In the genomic region with DNA sequence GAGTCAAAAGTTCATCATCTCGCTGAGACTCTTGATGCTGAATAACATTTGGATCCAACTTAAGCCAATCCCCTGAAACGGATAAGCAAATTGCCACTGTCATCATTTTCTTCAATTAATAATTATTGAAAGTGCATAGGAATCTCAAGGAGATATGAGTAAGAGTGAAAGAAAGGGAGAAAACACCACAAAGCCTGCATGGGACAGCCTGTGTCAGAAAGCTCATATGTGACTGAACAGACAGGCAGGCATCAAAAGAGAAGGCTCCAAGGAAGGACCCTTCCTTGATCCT, we compare ENCODE assay signal across 15 cellular contexts. TPM values are rescaled to one million over a fixed set of nuclear protein-coding genes. Genes with fewer than 3 reads are reported as not detected.
DNase-seq lines count a peak whose midpoint lies in the region; ATAC-seq and TF ChIP-seq lines count a peak whose summit lies in the region.
"Had no signal": no experiment of that assay in that cellular context is flagged by ENCODE, and none has a peak within 500 bp of the region (broad histone marks: within the 10 kb centered on the region; RNA-seq: fewer than 3 reads in every experiment).

No MANE protein-coding gene starts in this region.

- H3K27ac Mint-ChIP-seq in osteocyte (ENCODE audit: unreplicated experiment) (peak overlapping the region; percentile 79), type B pancreatic cell (peak overlapping the region; percentile 70)
- H3K27ac Mint-ChIP-seq: activated naive CD4-positive, alpha-beta T cell treated with anti-CD3 and anti-CD28 coated beads, Interleukin-2, amount 10 ng/mL, durations not matched to agents 7 days and 5 days had no signal

- H3K4me3 Mint-ChIP-seq in osteocyte (ENCODE audit: unreplicated experiment), result no peak overlapping the region
- H3K4me3 Mint-ChIP-seq in type B pancreatic cell, result peak overlapping the region; percentile 48
- H3K4me3 Mint-ChIP-seq: activated naive CD4-positive, alpha-beta T cell treated with anti-CD3 and anti-CD28 coated beads, Interleukin-2, amount 10 ng/mL, durations not matched to agents 7 days and 5 days had no signal

- TF ChIP-seq CTCF in SK-N-SH (IDR thresholded peaks at IDR 0.05), result no peak
- TF ChIP-seq CTCF in osteocyte (IDR thresholded peaks at IDR 0.05), result no peak
- TF ChIP-seq CTCF in type B pancreatic cell (conservative IDR thresholded peaks at IDR 0.05), result no peak
- TF ChIP-seq CTCF in foreskin keratinocyte (conservative IDR thresholded peaks at IDR 0.05), result no peak

- H3K27me3 Mint-ChIP-seq in osteocyte (ENCODE audit: unreplicated experiment) (no peaks in the 10 kb centered on the region), type B pancreatic cell (no peaks in the 10 kb centered on the region)
- H3K27me3 Mint-ChIP-seq: activated naive CD4-positive, alpha-beta T cell treated with anti-CD3 and anti-CD28 coated beads, Interleukin-2, amount 10 ng/mL, durations not matched to agents 7 days and 5 days had no signal

- H3K9me3 Mint-ChIP-seq in osteocyte (ENCODE audit: unreplicated experiment) (no peaks in the 10 kb centered on the region), type B pancreatic cell (peaks cover 5% of the 10 kb centered on the region)
- H3K9me3 Mint-ChIP-seq: activated naive CD4-positive, alpha-beta T cell treated with anti-CD3 and anti-CD28 coated beads, Interleukin-2, amount 10 ng/mL, durations not matched to agents 7 days and 5 days had no signal

- peaks cover 12% of the 10 kb centered on the region for H3F3A ChIP-seq in SK-N-SH (replicated peaks; ENCODE audit: insufficient read depth)

- peaks cover 63% of the 10 kb centered on the region for H3K4me1 Mint-ChIP-seq in osteocyte (ENCODE audit: unreplicated experiment)
- peaks cover 55% of the 10 kb centered on the region for H3K4me1 Mint-ChIP-seq in type B pancreatic cell (ENCODE audit: unreplicated experiment)

- peak overlapping the region; percentile 12; the same call in 1 of the 2 replicates for H3K9ac ChIP-seq in SK-N-SH

- H3K9me3 ChIP-seq in SK-N-SH, result no peaks in the 10 kb centered on the region

- ATAC-seq in SK-N-SH treated with all-trans-retinoic acid at 6 μM for 48 hours (no peak), foreskin keratinocyte (no peak), HG03097 (IDR thresholded peaks at IDR 0.05; ENCODE audit: low FRiP score, unreplicated experiment) (no peak)

- H3K27ac ChIP-seq in SK-N-SH (ENCODE audit: low read depth in 2 of 2, low read length in 1 of 2) (peak overlapping the region in 1 of 2 experiments; percentile 70; a peak in 2 of 4 replicates), epithelial cell of prostate (peak overlapping the region; percentile 61), foreskin keratinocyte (no peak overlapping the region)
- H3K27ac ChIP-seq: 22Rv1 had no signal

- H3K4me2 ChIP-seq in SK-N-SH, result peak overlapping the region; percentile 35

- H3K9me2 ChIP-seq in SK-N-SH, result no peaks in the 10 kb centered on the region

- H3K4me3 ChIP-seq in SK-N-SH (ENCODE audit: low read depth in 2 of 2, low read length in 1 of 2), result no peak overlapping the region

- 74% methylated on average over 2 of the region's 2 CpGs for WGBS in SK-N-SH (ENCODE audit: low lambda C conversion rate)

- H3K36me3 Mint-ChIP-seq in osteocyte (ENCODE audit: unreplicated experiment) (peaks cover 39% of the 10 kb centered on the region), type B pancreatic cell (peaks cover 31% of the 10 kb centered on the region)

- CTCF ChIA-PET in SK-N-SH (lab: Yijun Ruan, JAX), result interaction anchor here (0.6 to 1.9 kb wide), 5 partner anchors 10 to 338 kb away, joined by 3 to 10 read pairs (median 3); no protein-coding TSS in a partner anchor

- H4K20me1 ChIP-seq in SK-N-SH (ENCODE audit: insufficient read depth), result peaks cover 38% of the 10 kb centered on the region

- no peak overlapping the region for H2AFZ ChIP-seq in SK-N-SH (ENCODE audit: low read depth)

- H3K36me3 ChIP-seq in SK-N-SH (replicated peaks in 1 of 2; ENCODE audit: control insufficient read depth in 1 of 2, insufficient read depth in 2 of 2, low read length in 1 of 2), result peaks cover 10 to 57% of the 10 kb centered on the region in 2 experiments

- TF ChIP-seq RAD21 in SK-N-SH (IDR thresholded peaks at IDR 0.05; ENCODE audit: low read length), result no peak

- no peak for TF ChIP-seq EP300 in SK-N-SH (IDR thresholded peaks at IDR 0.05; ENCODE audit: borderline replicate concordance in 1 of 2, low read depth in 1 of 2, low read length in 1 of 2)

- H3K27me3 ChIP-seq in SK-N-SH (ENCODE audit: insufficient read depth) (no peaks in the 10 kb centered on the region), foreskin keratinocyte (no peaks in the 10 kb centered on the region)

- H3K79me2 ChIP-seq in SK-N-SH (ENCODE audit: insufficient read depth), result peaks cover 96% of the 10 kb centered on the region

- POLR2A ChIA-PET in SK-N-SH (lab: Yijun Ruan, JAX), result no interaction called here

- DNase-seq in SK-N-SH (no peak), epithelial cell of prostate (ENCODE audit: low read depth, low spot score) (no peak), osteocyte (ENCODE audit: extremely low spot score, unreplicated experiment) (no peak), type B pancreatic cell (ENCODE audit: extremely low spot score, unreplicated experiment) (no peak), inferior parietal cortex (ENCODE audit: extremely low spot score) (no peak), foreskin keratinocyte (no peak)
- DNase-seq: activated CD4-positive, CD25-positive, alpha-beta regulatory T cell treated with anti-CD3 and anti-CD28 coated beads, Interleukin-2, amount 50 U/mL, for 72 hours; activated CD8-positive, alpha-beta memory T cell treated with anti-CD3 and anti-CD28 coated beads, Interleukin-2, amount 50 U/mL, for 4 hours; activated naive CD4-positive, alpha-beta T cell treated with anti-CD3 and anti-CD28 coated beads, Interleukin-2, amount 10 ng/mL, durations not matched to agents 7 days and 5 days; left colon; SHP77; stimulated activated CD4-positive, alpha-beta T cell treated with anti-CD3 and anti-CD28 coated beads, Interleukin-2, amount 100 ng/mL, for 24 hours had no signal

- H3K4me1 ChIP-seq in SK-N-SH (ENCODE audit: control insufficient read depth in 1 of 2, insufficient read depth in 2 of 2, low read depth in 1 of 2, low read length in 1 of 2), result peaks cover 0 to 49% of the 10 kb centered on the region in 2 experiments; a peak in 3 of 4 replicates
- peaks cover 22% of the 10 kb centered on the region for H3K4me1 ChIP-seq in foreskin keratinocyte

TF ChIP-seq in SK-N-SH, 30 proteins besides CTCF, POLR2A, EP300 and RAD21:
- TF ChIP-seq JUND (IDR thresholded peaks at IDR 0.05) (no peak), CHD2 (IDR thresholded peaks at IDR 0.05; ENCODE audit: low read length, partially characterized antibody) (no peak)
- TF ChIP-seq, protein P1, sequence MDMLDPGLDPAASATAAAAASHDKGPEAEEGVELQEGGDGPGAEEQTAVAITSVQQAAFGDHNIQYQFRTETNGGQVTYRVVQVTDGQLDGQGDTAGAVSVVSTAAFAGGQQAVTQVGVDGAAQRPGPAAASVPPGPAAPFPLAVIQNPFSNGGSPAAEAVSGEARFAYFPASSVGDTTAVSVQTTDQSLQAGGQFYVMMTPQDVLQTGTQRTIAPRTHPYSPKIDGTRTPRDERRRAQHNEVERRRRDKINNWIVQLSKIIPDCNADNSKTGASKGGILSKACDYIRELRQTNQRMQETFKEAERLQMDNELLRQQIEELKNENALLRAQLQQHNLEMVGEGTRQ (IDR thresholded peaks at IDR 0.05; ENCODE audit: borderline replicate concordance, low read depth, low read length), result no peak

TF ChIP-seq in SK-N-SH treated with all-trans-retinoic acid at 6 μM for 48 hours, 23 proteins besides CTCF, POLR2A, EP300 and RAD21:
- no peak for TF ChIP-seq ZC3H10 (CRISPR knock-in tag; IDR thresholded peaks at IDR 0.05)
TF ChIP-seq in SK-N-SH treated with all-trans-retinoic acid at 6 μM for 48 hours: peak in this region for 0.

RNA-seq across cellular contexts. Expression of a gene that starts 13.3 kb away (rescaled TPM):
- polyA plus RNA-seq in SK-N-SH (2012; rRNA removed) (7.9 and 8.1 TPM in 2 replicates), foreskin keratinocyte (2.4 and 3.0 TPM in 2 replicates)
- polyA plus RNA-seq in SK-N-SH (2012; cell fraction: cytosol; rRNA removed), result 5.4 and 5.9 TPM in 2 replicates
- polyA plus RNA-seq in SK-N-SH (2012; cell fraction: nucleus; rRNA removed), result 15.5 and 24.6 TPM in 2 replicates
- total RNA-seq in osteocyte (51.6 and 54.4 TPM in 2 replicates), type B pancreatic cell (ENCODE audit: low replicate concordance) (33.7 and 35.1 TPM in 2 replicates), foreskin keratinocyte (7.2 and 11.9 TPM in 2 replicates)
